Comparison of ENCODE assay signal across 15 cellular contexts in genomic region chr10:29669149-29669548, GRCh38. TPM values are rescaled to one million over a fixed set of nuclear protein-coding genes. Genes with fewer than 3 reads are reported as not detected.
DNase-seq lines count a peak whose midpoint lies in the region; ATAC-seq and TF ChIP-seq lines count a peak whose summit lies in the region.
"Had no signal": no experiment of that assay in that cellular context is flagged by ENCODE, and none has a peak within 500 bp of the region (broad histone marks: within the 10 kb centered on the region; RNA-seq: fewer than 3 reads in every experiment).

No MANE protein-coding gene starts in this region.

- H3K36me3 Mint-ChIP-seq in CD8-positive, alpha-beta T cell = peaks cover 13% of the 10 kb centered on the region

- peaks cover 10% of the 10 kb centered on the region for H3K79me2 ChIP-seq in ACC112 (ENCODE audit: control insufficient read depth, insufficient read depth, low read length, unreplicated experiment)

- H3K27ac Mint-ChIP-seq in CD8-positive, alpha-beta T cell = no peak overlapping the region
- H3K27ac Mint-ChIP-seq: activated CD8-positive, alpha-beta T cell treated with anti-CD3 and anti-CD28 coated beads, Interleukin-2, amount 10 ng/mL, durations not matched to agents 7 days and 5 days; dendritic cell treated with granulocyte-macrophage colony-stimulating factor and Interleukin-4, amounts not matched to agents 40 ng/mL and 50 ng/mL, for 4 days had no signal

- DNase-seq in RWPE1 (ENCODE audit: low spot score) (no peak), epithelial cell of prostate (ENCODE audit: low read depth, low spot score) (no peak), mucosa of descending colon (no peak), NCI-H524 treated with DMSO at 0.1 percent for 48 hours (lab: John Stamatoyannopoulos, UW) (no peak)
- DNase-seq in CD8-positive, alpha-beta T cell = no peak
- DNase-seq: activated CD8-positive, alpha-beta T cell treated with anti-CD3 and anti-CD28 coated beads, Interleukin-2, amount 10 ng/mL, durations not matched to agents 7 days and 5 days; activated naive CD4-positive, alpha-beta T cell treated with Interleukin-2 at 50 U/mL for 16 hours; DND-41; NCI-H1092; occipital lobe had no signal

- no peaks in the 10 kb centered on the region for H3K27me3 ChIP-seq in ACC112 (ENCODE audit: insufficient read depth, low read length)
- no peaks in the 10 kb centered on the region for H3K27me3 ChIP-seq in CD8-positive, alpha-beta T cell (ENCODE audit: insufficient read depth, low read length)

- H3K36me3 ChIP-seq in ACC112 (ENCODE audit: insufficient read depth, low read length) = peaks cover 4% of the 10 kb centered on the region; the same call in 1 of the 2 replicates
- no peaks in the 10 kb centered on the region for H3K36me3 ChIP-seq in mucosa of descending colon (ENCODE audit: low read depth)
- no peaks in the 10 kb centered on the region for H3K36me3 ChIP-seq in CD8-positive, alpha-beta T cell (ENCODE audit: insufficient read depth, low read length)

- POLR2A ChIA-PET in RWPE1 (lab: Yijun Ruan, JAX; ENCODE audit: low non-redundant PET) = no interaction called here
- POLR2A ChIA-PET in CD8-positive, alpha-beta T cell (lab: Charles Lee) = no interaction called here

- TF ChIP-seq CTCF in RWPE1 (conservative IDR thresholded peaks at IDR 0.05; ENCODE audit: low read depth) (no peak), mucosa of descending colon (IDR thresholded peaks at IDR 0.05) (no peak)
- TF ChIP-seq CTCF in CD8-positive, alpha-beta T cell (IDR thresholded peaks at IDR 0.05) = no peak

- H3K9me3 ChIP-seq in mucosa of descending colon = no peaks in the 10 kb centered on the region
- no peaks in the 10 kb centered on the region for H3K9me3 ChIP-seq in CD8-positive, alpha-beta T cell (ENCODE audit: low read length)

- intact Hi-C loops in mucosa of descending colon (cut with DNase I, micrococcal nuclease) = no loop called here
- intact Hi-C loops in CD8-positive, alpha-beta T cell (cut with DNase I, micrococcal nuclease) = no loop called here

- H3K27me3 Mint-ChIP-seq in CD8-positive, alpha-beta T cell (ENCODE audit: low read depth) = no peaks in the 10 kb centered on the region
- H3K27me3 Mint-ChIP-seq: dendritic cell treated with granulocyte-macrophage colony-stimulating factor and Interleukin-4, amounts not matched to agents 40 ng/mL and 50 ng/mL, for 4 days had no signal

- H3K4me3 ChIP-seq in ACC112 (ENCODE audit: low read depth, low read length) = no peak overlapping the region
- H3K4me3 ChIP-seq in mucosa of descending colon = no peak overlapping the region
- H3K4me3 ChIP-seq in CD8-positive, alpha-beta T cell (ENCODE audit: low read depth, low read length) = no peak overlapping the region

- H3K4me1 ChIP-seq in ACC112 (ENCODE audit: control insufficient read depth, insufficient read depth, low read length, unreplicated experiment) (peaks cover 17% of the 10 kb centered on the region), mucosa of descending colon (ENCODE audit: low read depth) (peaks cover 8% of the 10 kb centered on the region)
- H3K4me1 ChIP-seq in CD8-positive, alpha-beta T cell (ENCODE audit: insufficient read depth, low read length) = no peaks in the 10 kb centered on the region

- no peak overlapping the region for H2AFZ ChIP-seq in ACC112 (ENCODE audit: low read length, unreplicated experiment)

- ATAC-seq in mucosa of descending colon (peak; percentile 36), HG03571 (IDR thresholded peaks at IDR 0.05; ENCODE audit: unreplicated experiment) (no peak), HG03439 (IDR thresholded peaks at IDR 0.05; ENCODE audit: unreplicated experiment) (no peak)
- no peak for ATAC-seq in CD8-positive, alpha-beta T cell
- ATAC-seq: activated CD8-positive, alpha-beta T cell treated with anti-CD3 and anti-CD28 coated beads, Interleukin-2, amount 10 ng/mL, durations not matched to agents 7 days and 5 days; Panc1 had no signal

- H3K4me1 Mint-ChIP-seq in CD8-positive, alpha-beta T cell (ENCODE audit: low read depth) = peaks cover 12% of the 10 kb centered on the region

- no peaks in the 10 kb centered on the region for H3K9me3 Mint-ChIP-seq in CD8-positive, alpha-beta T cell

- H3K27ac ChIP-seq in ACC112 (ENCODE audit: low read depth, low read length) (peak overlapping the region; percentile 74), RWPE1 (peak overlapping the region; percentile 75), epithelial cell of prostate (peak overlapping the region; percentile 66)
- no peak overlapping the region for H3K27ac ChIP-seq in CD8-positive, alpha-beta T cell (ENCODE audit: low read depth, low read length)

- H3K4me3 Mint-ChIP-seq in CD8-positive, alpha-beta T cell = no peak overlapping the region
- H3K4me3 Mint-ChIP-seq: activated CD8-positive, alpha-beta T cell treated with anti-CD3 and anti-CD28 coated beads, Interleukin-2, amount 10 ng/mL, durations not matched to agents 7 days and 5 days; dendritic cell treated with granulocyte-macrophage colony-stimulating factor and Interleukin-4, amounts not matched to agents 40 ng/mL and 50 ng/mL, for 4 days had no signal

- CTCF ChIA-PET in RWPE1 (lab: Yijun Ruan, JAX) = interaction anchor here (0.6 kb wide), 1 partner anchor 173 kb away, joined by 3 read pairs; no protein-coding TSS in a partner anchor
- CTCF ChIA-PET in CD8-positive, alpha-beta T cell (lab: Charles Lee) = no interaction called here

RNA-seq across cellular contexts. Expression of gene SVIL, which starts 34.4 kb away (rescaled TPM):
- 1,000 to 10,000 TPM in 1 of 3 donors, 10 to 100 TPM in 2; 67.6 to 1,278 (median 86.0) TPM for total RNA-seq in mucosa of descending colon
- 10 to 100 TPM; 15.9 to 16.2 TPM for total RNA-seq in CD8-positive, alpha-beta T cell
